In the genomic region with DNA sequence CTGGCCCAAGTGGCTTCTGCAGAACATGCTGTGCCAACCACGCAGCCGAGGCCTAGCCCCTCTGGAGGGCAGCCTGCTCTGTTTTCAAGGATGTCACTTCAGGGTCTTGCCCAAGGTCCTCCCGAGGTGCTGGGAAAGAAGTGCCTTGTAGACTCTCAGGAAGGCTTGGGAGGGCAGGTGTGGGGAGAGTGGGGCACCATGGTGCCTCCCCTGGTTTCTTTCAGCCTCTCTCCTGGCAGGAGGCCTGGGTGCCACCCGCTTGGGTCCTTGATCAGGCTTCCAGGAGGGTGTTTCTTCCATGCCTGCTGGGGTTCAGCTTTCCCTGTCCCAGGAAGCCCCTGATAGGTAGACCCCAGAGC, we compare ENCODE assay signal across 17 cellular contexts.
DNase-seq lines count a peak whose midpoint lies in the region; ATAC-seq and TF ChIP-seq lines count a peak whose summit lies in the region.
"Had no signal": no experiment of that assay in that cellular context is flagged by ENCODE, and none has a peak within 500 bp of the region (broad histone marks: within the 10 kb centered on the region; RNA-seq: fewer than 3 reads in every experiment).

No MANE protein-coding gene starts in this region.

- no peaks in the 10 kb centered on the region for H3K27me3 ChIP-seq in sigmoid colon
- H3K27me3 ChIP-seq: BLaER1 treated with 17β-estradiol and CSF1 and Interleukin-3, amounts not matched to agents 10 nM and 100 nM had no signal

- no peak for TF ChIP-seq CTCF in sigmoid colon (IDR thresholded peaks at IDR 0.05)

- WGBS in sigmoid colon, 2 donors, result 91% methylated on average over 4 of the region's 4 CpGs
- 93% methylated on average over 4 of the region's 4 CpGs for WGBS in urinary bladder

- H3K4me3 ChIP-seq in sigmoid colon (no peak overlapping the region), urinary bladder (ENCODE audit: low read depth, low read length) (no peak overlapping the region)
- H3K4me3 ChIP-seq: BLaER1 treated with 17β-estradiol and CSF1 and Interleukin-3, amounts not matched to agents 10 nM and 100 nM had no signal

- H3K4me1 ChIP-seq in sigmoid colon (peaks cover 0 to 75% (median 59%) of the 10 kb centered on the region in 4 donors), urinary bladder (ENCODE audit: insufficient read depth) (no peaks in the 10 kb centered on the region)

- no peak for TF ChIP-seq POLR2A in erythroblast (IDR thresholded peaks at IDR 0.05; ENCODE audit: low read length)
- no peak for TF ChIP-seq POLR2A in sigmoid colon (IDR thresholded peaks at IDR 0.05)

- DNase-seq in left ventricle myocardium superior, result peak; percentile 21
- DNase-seq in left cardiac atrium, result no peak
- peak; percentile 43 to 46 for DNase-seq in erythroblast (lab: John Stamatoyannopoulos, UW)
- DNase-seq in sigmoid colon, result no peak
- DNase-seq in AG08395 (ENCODE audit: low spot score), result no peak
- DNase-seq: activated CD8-positive, alpha-beta memory T cell treated with anti-CD3 and anti-CD28 coated beads for 24 hours; activated naive CD4-positive, alpha-beta T cell treated with anti-CD3 and anti-CD28 coated beads for 36 hours; activated T-cell treated with anti-CD3 and anti-CD28 coated beads, Interleukin-2, amount 50 U/mL, for 48 hours; EL; NCI-H1105; NCI-H2029 treated with DMSO at 0.1 percent for 48 hours; T-cell had no signal

- TF ChIP-seq EP300 in sigmoid colon (IDR thresholded peaks at IDR 0.05), result no peak

- intact Hi-C loops in left ventricle myocardium superior (cut with micrococcal nuclease), result no loop called here
- intact Hi-C loops in left cardiac atrium (cut with DNase I), result no loop called here
- intact Hi-C loops in sigmoid colon (cut with DNase I), result no loop called here

- H3K27ac ChIP-seq in sigmoid colon (peak overlapping the region; percentile 57 to 66 (median 64)), urinary bladder (ENCODE audit: low read depth) (peak overlapping the region; percentile 11)
- H3K27ac ChIP-seq: epithelial cell of prostate had no signal

- H3K36me3 ChIP-seq in sigmoid colon (peaks cover 20 to 87% (median 39%) of the 10 kb centered on the region in 4 donors), urinary bladder (ENCODE audit: insufficient read depth) (no peaks in the 10 kb centered on the region)

- ATAC-seq in left ventricle myocardium superior, result no peak
- ATAC-seq in left cardiac atrium, result no peak
- ATAC-seq in GM18907 (IDR thresholded peaks at IDR 0.05; ENCODE audit: unreplicated experiment), result no peak
- no peak for ATAC-seq in HG02884 (IDR thresholded peaks at IDR 0.05; ENCODE audit: unreplicated experiment)
- ATAC-seq: T-cell had no signal

- H3K9me3 ChIP-seq in sigmoid colon, result no peaks in the 10 kb centered on the region
- H3K9me3 ChIP-seq: BLaER1 treated with 17β-estradiol and CSF1 and Interleukin-3, amounts not matched to agents 10 nM and 100 nM had no signal

Comparison
In these comparisons a context has a peak if more than half of its experiments do, and no peak if none do; other contexts are left out.
1. DNase-seq: peak in left ventricle myocardium superior (single experiment) and erythroblast (2 of 2); none in left cardiac atrium (single experiment), sigmoid colon (single experiment) and AG08395 (single experiment).